Comparison of ENCODE assay signal across 27 cellular contexts in genomic region chr10:93591065-93591808, GRCh38. TPM values are rescaled to one million over a fixed set of nuclear protein-coding genes. Genes with fewer than 3 reads are reported as not detected.
DNase-seq lines count a peak whose midpoint lies in the region; ATAC-seq, FAIRE-seq and TF ChIP-seq lines count a peak whose summit lies in the region.
"Had no signal": no experiment of that assay in that cellular context is flagged by ENCODE, and none has a peak within 500 bp of the region (broad histone marks: within the 10 kb centered on the region; RNA-seq: fewer than 3 reads in every experiment).

No MANE protein-coding gene starts in this region.

- H4K20me1 ChIP-seq in K562 (replicated peaks; ENCODE audit: control insufficient read depth, insufficient read depth, low read length): no peaks in the 10 kb centered on the region

- no peaks in the 10 kb centered on the region for H3K9me1 ChIP-seq in K562 (ENCODE audit: control insufficient read depth, insufficient read depth, low read length)

- no peaks in the 10 kb centered on the region for H3K4me1 Mint-ChIP-seq in T-helper 17 cell
- H3K4me1 Mint-ChIP-seq: central memory CD8-positive, alpha-beta T cell; naive thymus-derived CD4-positive, alpha-beta T cell had no signal

- no peak for TF ChIP-seq POLR2A in K562 (conservative IDR thresholded peaks at IDR 0.05)

- H3K4me1 ChIP-seq in K562 (replicated peaks in 1 of 2; ENCODE audit: control insufficient read depth in 2 of 2, insufficient read depth in 2 of 2, low read length in 2 of 2): no peaks in the 10 kb centered on the region; a peak in 1 of 5 replicates
- H3K4me1 ChIP-seq in subcutaneous abdominal adipose tissue (ENCODE audit: control insufficient read depth in 5 of 5, insufficient read depth in 5 of 5, low read length in 5 of 5): peaks cover 8 to 49% (median 25%) of the 10 kb centered on the region in 5 donors
- H3K4me1 ChIP-seq: BE2C had no signal

- intact Hi-C loops in K562 (cut with micrococcal nuclease) (no loop called here), posterior cingulate gyrus (cut with DNase I) (no loop called here)

- H3K27me3 Mint-ChIP-seq in T-helper 17 cell: peaks cover 32% of the 10 kb centered on the region

- H3K27me3 ChIP-seq in K562 (ENCODE audit: control insufficient read depth in 2 of 2, insufficient read depth in 2 of 2, low read length in 2 of 2): peaks cover 0 to 11% of the 10 kb centered on the region in 2 experiments; a peak in 2 of 5 replicates
- no peaks in the 10 kb centered on the region for H3K27me3 ChIP-seq in subcutaneous abdominal adipose tissue (ENCODE audit: control insufficient read depth in 5 of 5, insufficient read depth in 4 of 5, low read length in 5 of 5)
- H3K27me3 ChIP-seq: BE2C, esophagus squamous epithelium, ovary had no signal

- no TSS peak for BruUV-seq in K562 (replicated peaks; lab: Mats Ljungman, UMichigan)

- H3K4me3 ChIP-seq in K562: no peak overlapping the region
- H3K4me3 ChIP-seq in subcutaneous abdominal adipose tissue (ENCODE audit: low read depth in 1 of 5, low read length in 5 of 5): peak overlapping the region in 1 of 5 donors; percentile 11
- H3K4me3 ChIP-seq: esophagus squamous epithelium, GM23248, ovary had no signal

- 25% methylated on average over 7 of the region's 8 CpGs for WGBS in K562 (ENCODE audit: insufficient coverage, low coverage, missing lambda C conversion rate)

- POLR2A ChIA-PET in K562 (lab: Yijun Ruan, JAX): no interaction called here

- ATAC-seq in K562 (no peak), T-helper 17 cell (no peak)
- ATAC-seq: naive thymus-derived CD4-positive, alpha-beta T cell had no signal

- FAIRE-seq in K562 (lab: Jason Lieb, UNC): no peak
- FAIRE-seq: D721Med had no signal

- TF ChIP-seq EP300 in K562 (IDR thresholded peaks at IDR 0.05; ENCODE audit: low read length): no peak

- in situ Hi-C loops in K562 (cut with MboI): no loop called here

- H3K4me2 ChIP-seq in K562 (ENCODE audit: insufficient read depth, low read length): no peak overlapping the region

- no peaks in the 10 kb centered on the region for H3K36me3 Mint-ChIP-seq in T-helper 17 cell (ENCODE audit: low read depth)
- H3K36me3 Mint-ChIP-seq: naive thymus-derived CD4-positive, alpha-beta T cell had no signal

- no peaks in the 10 kb centered on the region for H3K36me3 ChIP-seq in K562 (ENCODE audit: control insufficient read depth, insufficient read depth, low read length)
- peaks cover 0 to 31% (median 12%) of the 10 kb centered on the region in 5 donors for H3K36me3 ChIP-seq in subcutaneous abdominal adipose tissue (ENCODE audit: control insufficient read depth in 5 of 5, insufficient read depth in 5 of 5, low read length in 5 of 5)
- H3K36me3 ChIP-seq: BE2C, esophagus squamous epithelium, ovary, WERI-Rb-1 had no signal

- CTCF ChIA-PET in K562 (lab: Yijun Ruan, JAX; ENCODE audit: low intra/inter-chr PET ratio): no interaction called here

- H3K9ac ChIP-seq in K562 (ENCODE audit: insufficient read depth in 1 of 2, low read depth in 2 of 2, low read length in 2 of 2) (no peak overlapping the region), subcutaneous abdominal adipose tissue (ENCODE audit: low read length in 5 of 5) (no peak overlapping the region)
- H3K9ac ChIP-seq: GM23248 had no signal

- H3K9me3 ChIP-seq in K562 (replicated peaks; ENCODE audit: control insufficient read depth, insufficient read depth, low read depth, low read length) (no peaks in the 10 kb centered on the region), subcutaneous abdominal adipose tissue (ENCODE audit: control insufficient read depth in 5 of 5, low read length in 5 of 5) (no peaks in the 10 kb centered on the region), T-helper 17 cell (ENCODE audit: control insufficient read depth, low read length, poor library complexity, severe bottlenecking) (no peaks in the 10 kb centered on the region)
- H3K9me3 ChIP-seq: BE2C, esophagus squamous epithelium, ovary had no signal

- no peak for TF ChIP-seq RAD21 in K562 (CRISPR knock-in tag; conservative IDR thresholded peaks at IDR 0.05 in 1 of 2, IDR thresholded peaks at IDR 0.05 in 1 of 2)

- H3K4me3 Mint-ChIP-seq in T-helper 17 cell: no peak overlapping the region
- H3K4me3 Mint-ChIP-seq: central memory CD8-positive, alpha-beta T cell; naive thymus-derived CD4-positive, alpha-beta T cell had no signal

- DNase-seq in SKM-1 treated with dmso at 0.1 percent for 144 hours (lab: John Stamatoyannopoulos, UW; ENCODE audit: unreplicated experiment): peak; percentile 10
- DNase-seq in SKM-1 (lab: John Stamatoyannopoulos, UW; ENCODE audit: unreplicated experiment): no peak
- DNase-seq in K562 (ENCODE audit: extremely low read depth in 1 of 4, low spot score in 3 of 4): no peak
- DNase-seq in iPS-NIHi7 (ENCODE audit: extremely low spot score): peak; percentile 46
- no peak for DNase-seq in T-helper 17 cell
- no peak for DNase-seq in posterior cingulate gyrus
- DNase-seq in NCI-H187 treated with DMSO at 0.1 percent for 48 hours (lab: John Stamatoyannopoulos, UW): no peak
- DNase-seq: 8988T; activated CD4-positive, alpha-beta T cell treated with anti-CD3 and anti-CD28 coated beads, Interleukin-2, amount 50 U/mL, for 48 hours; activated naive CD4-positive, alpha-beta T cell; amygdala; BE2C; effector CD8-positive, alpha-beta T cell; esophagus squamous epithelium; GM23248; mammary epithelial cell; naive thymus-derived CD4-positive, alpha-beta T cell; NCI-H1694 treated with DMSO at 0.1 percent for 48 hours; NCI-H226; ovary; WERI-Rb-1 had no signal

- no peak overlapping the region for H3K27ac ChIP-seq in K562 (ENCODE audit: extremely low read depth, low read depth, low read length)
- H3K27ac ChIP-seq in subcutaneous abdominal adipose tissue (ENCODE audit: low read depth, low read length): peak overlapping the region; percentile 57
- H3K27ac ChIP-seq: esophagus squamous epithelium, GM23248, ovary, WERI-Rb-1 had no signal

- no peaks in the 10 kb centered on the region for H3K79me2 ChIP-seq in K562 (ENCODE audit: control insufficient read depth, insufficient read depth, low read length)

- peak overlapping the region; percentile 66; the same call in 1 of the 2 replicates for H2AFZ ChIP-seq in K562 (ENCODE audit: low read depth, low read length)
- H2AFZ ChIP-seq: GM23248 had no signal

- no peak for TF ChIP-seq CTCF in K562 (IDR thresholded peaks at IDR 0.05 in 2 of 3, conservative IDR thresholded peaks at IDR 0.05 in 1 of 3; ENCODE audit: insufficient read depth in 2 of 3, low read depth in 1 of 3, low read length in 3 of 3)

- H3K27ac Mint-ChIP-seq in T-helper 17 cell: no peak overlapping the region
- H3K27ac Mint-ChIP-seq: naive thymus-derived CD4-positive, alpha-beta T cell had no signal

RNA-seq across cellular contexts. Expression of gene RBP4, which starts 9.8 kb away (rescaled TPM):
- total RNA-seq in K562 (2011; cell fraction: chromatin; rRNA removed; ENCODE audit: low replicate concordance): not detected in 2 replicates
- total RNA-seq in K562 (2011; cell fraction: nucleolus; rRNA removed): not detected in 2 replicates
- total RNA-seq in K562 (2011; cell fraction: nucleoplasm; rRNA removed): not detected in 2 replicates
- total RNA-seq in K562 (2014; rRNA removed): not detected in 2 replicates
- total RNA-seq in K562 (2014; rRNA removed; fragmentation: Illumina TruSeq; extraction: Trizol): not detected in 2 replicates
- total RNA-seq in K562 (2015; rRNA removed; fragmentation: Illumina TruSeq; extraction: Trizol): not detected in 2 replicates
- 0.91 and 2.0 TPM in 2 replicates for total RNA-seq in K562 (2021)
- not detected in 2 replicates for polyA plus RNA-seq in K562 (2011; rRNA removed)
- not detected in 2 replicates for polyA plus RNA-seq in K562 (2011; cell fraction: cytosol; rRNA removed)
- polyA plus RNA-seq in K562 (2011; cell fraction: nucleus; rRNA removed): not detected in 2 replicates
- polyA plus RNA-seq in K562 (2012): not detected in 2 replicates
- polyA plus RNA-seq in K562 (2014; fragmentation: Illumina TruSeq; extraction: Trizol): not detected in 2 replicates
- polyA plus RNA-seq in K562 (2014; fragmentation: Nextera tagmentation; extraction: Ambion mirVana): not detected
- not detected in 2 replicates for polyA plus RNA-seq in K562 (2014; rRNA removed)
- polyA minus RNA-seq in K562 (2011; rRNA and poly(A)+ RNA removed): not detected in 2 replicates
- not detected in 2 replicates for polyA minus RNA-seq in K562 (2011; cell fraction: cytosol; rRNA and poly(A)+ RNA removed)
- polyA minus RNA-seq in K562 (2011; cell fraction: nucleus; rRNA and poly(A)+ RNA removed): not detected in 2 replicates
- not detected for total RNA-seq in T-helper 17 cell
- total RNA-seq: glomerular endothelial cell; GM23248; mammary epithelial cell; naive thymus-derived CD4-positive, alpha-beta T cell; RPMI7951 had no signal
- polyA plus RNA-seq: mammary epithelial cell; naive thymus-derived CD4-positive, alpha-beta T cell had no signal

RNA-seq across cellular contexts. Expression of gene PDE6C, which starts 21.1 kb away (rescaled TPM):
- total RNA-seq in K562 (2011; cell fraction: chromatin; rRNA removed; ENCODE audit: low replicate concordance): not detected in 2 replicates
- total RNA-seq in K562 (2011; cell fraction: nucleolus; rRNA removed): not detected in 2 replicates
- total RNA-seq in K562 (2011; cell fraction: nucleoplasm; rRNA removed): not detected in 2 replicates
- total RNA-seq in K562 (2014; rRNA removed) (not detected in 2 replicates), K562 (2014; rRNA removed; fragmentation: Illumina TruSeq; extraction: Trizol) (not detected in 2 replicates), K562 (2015; rRNA removed; fragmentation: Illumina TruSeq; extraction: Trizol) (not detected in 2 replicates), K562 (2021) (not detected in 2 replicates), T-helper 17 cell (not detected)
- polyA plus RNA-seq in K562 (2011; rRNA removed) (not detected in 2 replicates), K562 (2014; fragmentation: Illumina TruSeq; extraction: Trizol) (not detected in 2 replicates), K562 (2014; fragmentation: Nextera tagmentation; extraction: Ambion mirVana) (not detected), K562 (2014; rRNA removed) (not detected in 2 replicates)
- not detected in 2 replicates for polyA plus RNA-seq in K562 (2011; cell fraction: cytosol; rRNA removed)
- not detected in 2 replicates for polyA plus RNA-seq in K562 (2011; cell fraction: nucleus; rRNA removed)
- polyA plus RNA-seq in K562 (2012): 0.19 TPM in 1 of 2 replicates, not detected in the other
- polyA minus RNA-seq in K562 (2011; rRNA and poly(A)+ RNA removed): not detected in 2 replicates
- not detected in 2 replicates for polyA minus RNA-seq in K562 (2011; cell fraction: cytosol; rRNA and poly(A)+ RNA removed)
- polyA minus RNA-seq in K562 (2011; cell fraction: nucleus; rRNA and poly(A)+ RNA removed): not detected in 2 replicates
- total RNA-seq: esophagus squamous epithelium; glomerular endothelial cell; GM23248; mammary epithelial cell; naive thymus-derived CD4-positive, alpha-beta T cell; ovary; RPMI7951; urinary bladder had no signal
- polyA plus RNA-seq: GM23248; mammary epithelial cell; naive thymus-derived CD4-positive, alpha-beta T cell had no signal

RNA-seq across cellular contexts. Expression of gene FFAR4, which starts 24.8 kb away (rescaled TPM):
- total RNA-seq in K562 (2011; cell fraction: chromatin; rRNA removed; ENCODE audit: low replicate concordance): not detected in 2 replicates
- not detected in 2 replicates for total RNA-seq in K562 (2011; cell fraction: nucleolus; rRNA removed)
- total RNA-seq in K562 (2011; cell fraction: nucleoplasm; rRNA removed): not detected in 2 replicates
- not detected in 2 replicates for total RNA-seq in K562 (2014; rRNA removed)
- not detected in 2 replicates for total RNA-seq in K562 (2014; rRNA removed; fragmentation: Illumina TruSeq; extraction: Trizol)
- total RNA-seq in K562 (2015; rRNA removed; fragmentation: Illumina TruSeq; extraction: Trizol): not detected in 2 replicates
- not detected in 2 replicates for total RNA-seq in K562 (2021)
- not detected in 2 replicates for polyA plus RNA-seq in K562 (2011; rRNA removed)
- polyA plus RNA-seq in K562 (2011; cell fraction: cytosol; rRNA removed): not detected in 2 replicates
- polyA plus RNA-seq in K562 (2011; cell fraction: nucleus; rRNA removed): not detected in 2 replicates
- not detected in 2 replicates for polyA plus RNA-seq in K562 (2012)
- not detected in 2 replicates for polyA plus RNA-seq in K562 (2014; fragmentation: Illumina TruSeq; extraction: Trizol)
- polyA plus RNA-seq in K562 (2014; fragmentation: Nextera tagmentation; extraction: Ambion mirVana): not detected
- not detected in 2 replicates for polyA plus RNA-seq in K562 (2014; rRNA removed)
- polyA minus RNA-seq in K562 (2011; rRNA and poly(A)+ RNA removed): not detected in 2 replicates
- polyA minus RNA-seq in K562 (2011; cell fraction: cytosol; rRNA and poly(A)+ RNA removed): not detected in 2 replicates
- not detected in 2 replicates for polyA minus RNA-seq in K562 (2011; cell fraction: nucleus; rRNA and poly(A)+ RNA removed)
- not detected for total RNA-seq in T-helper 17 cell
- total RNA-seq: glomerular endothelial cell; GM23248; mammary epithelial cell; naive thymus-derived CD4-positive, alpha-beta T cell; RPMI7951 had no signal
- polyA plus RNA-seq: GM23248; mammary epithelial cell; naive thymus-derived CD4-positive, alpha-beta T cell had no signal

Comparison
In these comparisons a context has a peak if more than half of its experiments do, and no peak if none do; other contexts are left out.
1. DNase-seq: peak in SKM-1 treated with dmso at 0.1 percent for 144 hours (single experiment) and iPS-NIHi7 (single experiment); none in SKM-1 (single experiment), K562 (0 of 4), T-helper 17 cell (0 of 3), posterior cingulate gyrus (0 of 10) and NCI-H187 treated with DMSO at 0.1 percent for 48 hours (single experiment).